Comparison of ENCODE assay signal across 22 cellular contexts in the genomic region with DNA sequence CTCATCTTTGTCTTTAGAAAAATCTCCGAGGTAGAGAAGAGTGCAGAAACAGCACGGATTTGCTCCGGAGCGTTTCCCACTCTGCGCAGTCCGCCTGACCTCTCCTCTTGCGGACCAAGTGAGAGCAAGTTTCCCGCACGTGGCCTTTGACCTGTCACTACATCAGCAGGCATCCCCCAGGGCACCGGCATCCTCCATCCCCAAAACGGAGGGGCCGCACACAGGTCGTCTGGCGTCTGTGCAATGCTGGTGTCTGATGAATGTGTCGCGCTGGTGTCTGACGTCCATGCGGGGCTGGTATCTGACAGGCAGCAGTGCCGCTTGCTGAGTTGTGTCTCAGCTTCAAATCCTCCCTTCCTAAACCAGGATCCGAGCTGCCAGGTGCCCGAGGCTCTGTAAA. TPM values are rescaled to one million over a fixed set of nuclear protein-coding genes. Genes with fewer than 3 reads are reported as not detected.
"Had no signal": no experiment of that assay in that cellular context is flagged by ENCODE, and none has a peak within 500 bp of the region (broad histone marks: within the 10 kb centered on the region; RNA-seq: fewer than 3 reads in every experiment).

No MANE protein-coding gene starts in this region.

- H3K4me1 Mint-ChIP-seq: immature natural killer cell; naive thymus-derived CD4-positive, alpha-beta T cell; nephron progenitor cell had no signal

- H3K4me1 ChIP-seq: esophagus squamous epithelium, left lung, right atrium auricular region had no signal

- H3K27ac ChIP-seq: esophagus squamous epithelium, gastroesophageal sphincter, left lung, neutrophil, ovary, right atrium auricular region, stomach, thoracic aorta had no signal

- DNase-seq: effector memory CD8-positive, alpha-beta T cell; esophagus squamous epithelium; immature natural killer cell; mesenchymal stem cell; midbrain; naive thymus-derived CD4-positive, alpha-beta T cell; nephron progenitor cell; small intestine; stimulated activated CD4-positive, alpha-beta T cell treated with anti-CD3 and anti-CD28 coated beads, Interleukin-12 subunit alpha, Interleukin-12 subunit beta, amount 100 ng/mL, for 4 hours; stimulated activated naive CD4-positive, alpha-beta T cell; stomach had no signal

- H3K36me3 ChIP-seq: esophagus squamous epithelium, gastroesophageal sphincter, left lung, neutrophil, ovary, right atrium auricular region, stomach, thoracic aorta had no signal

- H3K27ac Mint-ChIP-seq: dendritic cell treated with granulocyte-macrophage colony-stimulating factor and Interleukin-4, amounts not matched to agents 40 ng/mL and 50 ng/mL, for 4 days; effector memory CD8-positive, alpha-beta T cell; immature natural killer cell; naive thymus-derived CD4-positive, alpha-beta T cell; nephron progenitor cell had no signal

- H3K36me3 Mint-ChIP-seq: immature natural killer cell; naive thymus-derived CD4-positive, alpha-beta T cell had no signal

- H3K9me3 ChIP-seq: esophagus squamous epithelium, gastroesophageal sphincter, left lung, neutrophil, ovary, right atrium auricular region, stomach, thoracic aorta had no signal

- H3K9me3 Mint-ChIP-seq: dendritic cell treated with granulocyte-macrophage colony-stimulating factor and Interleukin-4, amounts not matched to agents 40 ng/mL and 50 ng/mL, for 4 days; effector memory CD8-positive, alpha-beta T cell; immature natural killer cell; naive thymus-derived CD4-positive, alpha-beta T cell; nephron progenitor cell had no signal

- H3K4me3 ChIP-seq: left lung, lung, ovary, right atrium auricular region, stomach had no signal

- ATAC-seq: effector memory CD8-positive, alpha-beta T cell; gastroesophageal sphincter; naive thymus-derived CD4-positive, alpha-beta T cell had no signal

- H3K4me3 Mint-ChIP-seq: dendritic cell treated with granulocyte-macrophage colony-stimulating factor and Interleukin-4, amounts not matched to agents 40 ng/mL and 50 ng/mL, for 4 days; effector memory CD8-positive, alpha-beta T cell; immature natural killer cell; naive thymus-derived CD4-positive, alpha-beta T cell; nephron progenitor cell had no signal

- H3K27me3 ChIP-seq: ovary, right atrium auricular region had no signal

RNA-seq across cellular contexts. Expression of a gene that starts 0.7 kb away (rescaled TPM):
- total RNA-seq: epithelial cell of proximal tubule; gastroesophageal sphincter; naive thymus-derived CD4-positive, alpha-beta T cell; ovary; right atrium auricular region; stomach; thoracic aorta had no signal
- polyA plus RNA-seq: immature natural killer cell; keratinocyte; naive thymus-derived CD4-positive, alpha-beta T cell; ovary; stomach had no signal

RNA-seq across cellular contexts. Expression of a gene that starts 14.3 kb away (rescaled TPM):
- total RNA-seq: epithelial cell of proximal tubule; esophagus squamous epithelium; gastroesophageal sphincter; left lung; lung; naive thymus-derived CD4-positive, alpha-beta T cell; ovary; posterior vena cava; right atrium auricular region; stomach; thoracic aorta had no signal
- polyA plus RNA-seq: immature natural killer cell; keratinocyte; lung; naive thymus-derived CD4-positive, alpha-beta T cell; ovary; small intestine; stomach had no signal
